ENCODE assay signal across 12 cellular contexts in the genomic region with DNA sequence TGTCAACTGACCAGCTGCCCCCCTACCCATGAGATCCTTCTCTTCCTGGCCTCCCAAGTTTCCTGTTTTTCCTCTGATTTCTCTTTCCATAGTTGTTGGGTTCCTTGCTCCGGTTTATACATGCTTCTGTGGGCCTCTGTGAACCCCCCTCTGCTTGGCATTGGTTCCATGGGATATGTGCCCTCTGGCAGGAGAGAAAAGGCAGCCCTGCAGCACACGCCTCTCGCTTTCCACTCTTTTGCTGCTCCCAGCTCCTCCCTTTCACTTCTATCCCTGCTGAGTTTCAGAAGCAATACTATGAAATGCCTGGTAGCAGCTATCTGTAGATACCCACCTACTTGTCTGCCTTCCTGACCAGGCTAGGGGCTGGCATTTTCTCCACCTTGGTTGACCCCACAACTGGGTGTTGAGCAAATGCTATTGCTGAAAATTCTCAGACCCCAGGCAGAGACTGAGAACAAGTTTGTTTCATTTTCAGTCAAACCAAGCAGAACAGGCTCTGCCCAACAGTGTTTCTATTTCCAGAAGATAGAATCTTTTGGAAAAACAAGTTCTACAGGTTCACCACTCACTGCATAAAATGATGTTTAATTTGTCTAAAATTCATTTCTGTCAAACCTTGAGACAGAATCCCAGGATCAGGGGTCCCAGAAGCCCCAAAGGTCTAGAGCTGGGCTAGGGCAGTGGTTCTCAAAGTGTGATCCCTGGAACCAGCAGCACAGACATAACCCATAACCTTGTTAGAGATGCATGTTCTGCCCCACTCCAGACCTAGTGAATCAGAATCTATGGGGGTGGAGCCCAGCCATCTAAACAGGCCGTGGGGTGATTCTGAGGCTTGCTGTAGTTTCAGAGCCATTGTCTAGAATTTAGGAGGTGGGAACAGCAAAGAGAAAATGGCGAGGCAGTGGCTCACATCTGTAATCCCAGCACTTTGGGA. TPM values are rescaled to one million over a fixed set of nuclear protein-coding genes. Genes with fewer than 3 reads are reported as not detected.
DNase-seq lines count a peak whose midpoint lies in the region; FAIRE-seq and TF ChIP-seq lines count a peak whose summit lies in the region.
"Had no signal": no experiment of that assay in that cellular context is flagged by ENCODE, and none has a peak within 500 bp of the region (broad histone marks: within the 10 kb centered on the region; RNA-seq: fewer than 3 reads in every experiment).

No MANE protein-coding gene starts in this region.

- no peak for TF ChIP-seq CTCF in CD14-positive monocyte (IDR thresholded peaks at IDR 0.05)
- no peak for TF ChIP-seq CTCF in KMS-11 (conservative IDR thresholded peaks at IDR 0.05; ENCODE audit: low read depth, low read length)
- TF ChIP-seq CTCF in endothelial cell (IDR thresholded peaks at IDR 0.05; ENCODE audit: unreplicated experiment), result no peak
- no peak for TF ChIP-seq CTCF in progenitor cell of endocrine pancreas (IDR thresholded peaks at IDR 0.05; ENCODE audit: unreplicated experiment)

- H3K36me3 ChIP-seq in KMS-11 (ENCODE audit: insufficient read depth), result no peaks in the 10 kb centered on the region

- no peaks in the 10 kb centered on the region for H4K20me1 ChIP-seq in KMS-11 (ENCODE audit: insufficient read depth)

- H3K9me3 Mint-ChIP-seq in CD14-positive monocyte, result no peaks in the 10 kb centered on the region
- no peaks in the 10 kb centered on the region for H3K9me3 Mint-ChIP-seq in endothelial cell (ENCODE audit: unreplicated experiment)
- H3K9me3 Mint-ChIP-seq in progenitor cell of endocrine pancreas (ENCODE audit: low read depth), result no peaks in the 10 kb centered on the region

- H3K4me1 Mint-ChIP-seq in CD14-positive monocyte (peaks cover 8% of the 10 kb centered on the region), endothelial cell (ENCODE audit: unreplicated experiment) (peaks cover 8% of the 10 kb centered on the region), progenitor cell of endocrine pancreas (ENCODE audit: low read depth) (peaks cover 13% of the 10 kb centered on the region)

- H2AFZ ChIP-seq in KMS-11 (ENCODE audit: low read depth), result peak overlapping the region; percentile 50; the same call in 1 of the 2 replicates

- peaks cover 38% of the 10 kb centered on the region for H3K4me1 ChIP-seq in KMS-11 (ENCODE audit: low read depth, poor library complexity, severe bottlenecking)

- no peak for FAIRE-seq in RCC 7860 (lab: Jason Lieb, UNC)

- H3K27me3 ChIP-seq in KMS-11 (ENCODE audit: insufficient read depth, low read depth), result no peaks in the 10 kb centered on the region

- H3K79me2 ChIP-seq in KMS-11 (ENCODE audit: insufficient read depth, low read depth), result no peaks in the 10 kb centered on the region

- H3K36me3 Mint-ChIP-seq in CD14-positive monocyte (peaks cover 76 to 99% of the 10 kb centered on the region in 2 donors), endothelial cell (ENCODE audit: low read depth, unreplicated experiment) (peaks cover 22% of the 10 kb centered on the region), progenitor cell of endocrine pancreas (ENCODE audit: insufficient read depth) (peaks cover 4% of the 10 kb centered on the region)

- DNase-seq in CD14-positive monocyte (ENCODE audit: low spot score), result no peak
- no peak for DNase-seq in endothelial cell (ENCODE audit: low spot score)
- DNase-seq in progenitor cell of endocrine pancreas (ENCODE audit: low spot score, unreplicated experiment), result no peak
- DNase-seq in RCC 7860 (ENCODE audit: low spot score), result no peak
- DNase-seq in NCI-H69 (lab: John Stamatoyannopoulos, UW), result no peak
- DNase-seq in occipital lobe (lab: John Stamatoyannopoulos, UW), result no peak
- DNase-seq in activated gamma-delta T cell (lab: John Stamatoyannopoulos, UW), result no peak
- DNase-seq: dermis blood vessel endothelial cell, NCI-H2029, SHP77 had no signal

- H3K4me2 ChIP-seq in KMS-11, result peak overlapping the region; percentile 56

- H3K4me3 Mint-ChIP-seq in CD14-positive monocyte (no peak overlapping the region), endothelial cell (ENCODE audit: unreplicated experiment) (peak overlapping the region; percentile 11), progenitor cell of endocrine pancreas (ENCODE audit: low read depth) (no peak overlapping the region)

- H3K9ac ChIP-seq in KMS-11, result peak overlapping the region; percentile 19; the same call in 1 of the 2 replicates

- peak overlapping the region; percentile 64 for H3K27ac ChIP-seq in KMS-11
- H3K27ac ChIP-seq: HL-60 had no signal

- H3K27me3 Mint-ChIP-seq in CD14-positive monocyte (ENCODE audit: low read depth in 3 of 3) (no peaks in the 10 kb centered on the region), endothelial cell (ENCODE audit: unreplicated experiment) (peaks cover 7% of the 10 kb centered on the region), progenitor cell of endocrine pancreas (no peaks in the 10 kb centered on the region)

- peak overlapping the region in 5 of 7 donors; percentile 4 to 73 (median 27) for H3K27ac Mint-ChIP-seq in CD14-positive monocyte
- H3K27ac Mint-ChIP-seq in endothelial cell (ENCODE audit: unreplicated experiment), result peak overlapping the region; percentile 25
- H3K27ac Mint-ChIP-seq in progenitor cell of endocrine pancreas, result peak overlapping the region; percentile 29

- peak overlapping the region; percentile 42 for H3K4me3 ChIP-seq in KMS-11 (IDR thresholded peaks at IDR 0.05; ENCODE audit: insufficient read depth, low read depth, low read length)

- intact Hi-C loops in CD14-positive monocyte (cut with micrococcal nuclease), result no loop called here

RNA-seq across cellular contexts. Expression of a gene that starts 13.4 kb away (rescaled TPM):
- 100 to 1,000 TPM; 631 to 847 TPM for polyA plus RNA-seq in CD14-positive monocyte
- total RNA-seq in endothelial cell (ENCODE audit: unreplicated experiment), result 76.4 TPM
- total RNA-seq in progenitor cell of endocrine pancreas, result 56.1 and 56.5 TPM in 2 replicates
- total RNA-seq in occipital lobe, result 11.1 TPM

RNA-seq across cellular contexts. Expression of a gene that starts 21.7 kb away (rescaled TPM):
- polyA plus RNA-seq in CD14-positive monocyte, result not detected
- total RNA-seq in endothelial cell (ENCODE audit: unreplicated experiment) (0.33 TPM), progenitor cell of endocrine pancreas (0.29 and 0.71 TPM in 2 replicates), occipital lobe (0.47 TPM)
- total RNA-seq: dermis blood vessel endothelial cell had no signal

RNA-seq across cellular contexts. Expression of a gene that starts 42.2 kb away (rescaled TPM):
- polyA plus RNA-seq in CD14-positive monocyte, result 1 to 10 TPM; 6.1 to 7.2 TPM
- total RNA-seq in endothelial cell (ENCODE audit: unreplicated experiment), result 15.9 TPM
- 23.3 and 25.6 TPM in 2 replicates for total RNA-seq in progenitor cell of endocrine pancreas
- total RNA-seq in occipital lobe, result 16.8 TPM

RNA-seq across cellular contexts. Expression of a gene that starts 42.5 kb away (rescaled TPM):
- polyA plus RNA-seq in CD14-positive monocyte, result 10 to 100 TPM; 15.0 to 15.8 TPM
- total RNA-seq in endothelial cell (ENCODE audit: unreplicated experiment) (37.0 TPM), progenitor cell of endocrine pancreas (22.8 and 23.1 TPM in 2 replicates), occipital lobe (14.5 TPM)
